ENCODE assay signal across 24 cellular contexts in the genomic region with DNA sequence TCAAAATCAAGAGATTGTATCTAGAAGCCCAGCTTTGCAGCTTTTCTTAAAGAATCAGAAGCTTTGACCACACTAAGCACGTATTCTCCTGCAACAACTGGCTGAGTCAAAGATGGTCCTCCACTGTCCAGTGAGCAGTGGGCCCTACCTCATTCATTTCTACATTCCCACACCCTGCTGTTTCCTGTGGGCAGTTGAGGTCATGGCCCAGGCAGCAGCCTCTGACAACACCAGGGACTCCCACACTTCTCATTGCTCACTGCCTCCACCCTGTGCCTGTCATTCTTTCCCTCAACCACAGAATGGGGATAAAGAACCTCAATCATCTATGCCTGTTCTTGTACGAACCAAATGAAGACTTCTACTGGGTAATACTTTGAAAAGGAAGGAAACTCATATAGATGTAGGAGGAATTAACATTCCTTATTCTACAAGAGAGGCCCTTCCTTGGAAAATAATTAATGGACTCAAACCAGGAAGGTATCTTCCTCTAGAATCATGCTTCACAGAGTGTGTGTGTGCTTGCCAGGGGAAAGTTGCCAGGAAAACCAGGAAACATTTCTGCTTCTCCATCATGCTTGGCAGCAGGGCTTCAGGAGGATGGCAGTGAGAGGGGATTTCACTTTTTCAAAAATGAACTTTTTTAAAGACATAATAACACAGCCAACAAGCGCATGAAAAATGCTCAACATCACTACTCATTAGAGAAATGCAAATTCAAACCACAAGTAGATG.
A peak's percentile ranks its signal among the peaks of the same experiment; 100 is the strongest.
DNase-seq lines count a peak whose midpoint lies in the region; FAIRE-seq and TF ChIP-seq lines count a peak whose summit lies in the region.
"Had no signal": no experiment of that assay in that cellular context is flagged by ENCODE, and none has a peak within 500 bp of the region (broad histone marks: within the 10 kb centered on the region; RNA-seq: fewer than 3 reads in every experiment).

No MANE protein-coding gene starts in this region.

- H3K27ac Mint-ChIP-seq in astrocyte (ENCODE audit: unreplicated experiment): peak overlapping the region; percentile 22
- H3K27ac Mint-ChIP-seq: activated naive CD8-positive, alpha-beta T cell treated with anti-CD3 and anti-CD28 coated beads, Interleukin-2, amount 50 U/mL, for 24 hours; activated T-helper 2 cell treated with anti-CD3 and anti-CD28 coated beads, Interferon-gamma antibody, Interleukin-2, Interleukin-4, amounts not matched to agents 10 μg/mL and 5 μg/mL and 100 μg/mL, durations not matched to agents 14 hours and 24 hours and 36 hours; CD4-positive, alpha-beta T cell; mesothelial cell of epicardium; stimulated activated naive B cell treated with anti-CD40 and anti-IgM and Interleukin-4, amounts not matched to agents 10 μg/mL and 1 μg/mL and 100 μg/mL, for 72 hours; T-helper 1 cell treated with Interleukin-12 subunit alpha and Interleukin-12 subunit beta and Interleukin-4 antibody, amounts not matched to agents 30 μg/mL and 1 μg/mL, for 36 hours had no signal

- H3K79me2 ChIP-seq in astrocyte (ENCODE audit: insufficient read depth, low read length): no peaks in the 10 kb centered on the region
- no peaks in the 10 kb centered on the region for H3K79me2 ChIP-seq in SK-N-SH (ENCODE audit: insufficient read depth)
- H3K79me2 ChIP-seq: hepatocyte had no signal

- DNase-seq in AG09309 (ENCODE audit: low read depth): peak; percentile 32
- peak; percentile 44 for DNase-seq in HT1080 (ENCODE audit: low read depth)
- peak; percentile 0 for DNase-seq in astrocyte (ENCODE audit: low read depth)
- no peak for DNase-seq in mesenchymal stem cell
- no peak for DNase-seq in SK-N-SH
- no peak for DNase-seq in NCI-H2171 treated with DMSO at 0.1 percent for 48 hours (lab: John Stamatoyannopoulos, UW)
- no peak for DNase-seq in pons (ENCODE audit: low spot score)
- DNase-seq in activated CD8-positive, alpha-beta memory T cell treated with anti-CD3 and anti-CD28 coated beads for 24 hours: no peak
- DNase-seq: ACHN; activated naive CD8-positive, alpha-beta T cell treated with anti-CD3 and anti-CD28 coated beads, Interleukin-2, amount 50 U/mL, for 24 hours; CD4-positive, alpha-beta T cell; DND-41; effector memory CD4-positive, alpha-beta T cell; KG1; NCI-H1105 treated with DMSO at 0.1 percent for 48 hours; NCI-H526; SHP77 treated with DMSO at 0.1 percent for 48 hours; stimulated activated naive B cell treated with anti-CD40 and anti-IgM and Interleukin-4, amounts not matched to agents 10 μg/mL and 1 μg/mL and 100 μg/mL, for 72 hours; transverse colon had no signal

- H2AFZ ChIP-seq in astrocyte (ENCODE audit: low read depth, low read length): no peak overlapping the region
- H2AFZ ChIP-seq in mesenchymal stem cell (ENCODE audit: low read depth, low read length): no peak overlapping the region
- no peak overlapping the region for H2AFZ ChIP-seq in SK-N-SH (ENCODE audit: low read depth)
- H2AFZ ChIP-seq: hepatocyte had no signal

- no peak overlapping the region for H2BK120ac ChIP-seq in mesenchymal stem cell (ENCODE audit: low read depth, low read length)

- no peak for FAIRE-seq in astrocyte (lab: Jason Lieb, UNC)

- H3K4me2 ChIP-seq in astrocyte (ENCODE audit: low read length): no peak overlapping the region
- no peak overlapping the region for H3K4me2 ChIP-seq in mesenchymal stem cell (ENCODE audit: low read length, poor library complexity, severe bottlenecking)
- H3K4me2 ChIP-seq in SK-N-SH: no peak overlapping the region
- H3K4me2 ChIP-seq: hepatocyte had no signal

- no peaks in the 10 kb centered on the region for H3F3A ChIP-seq in SK-N-SH (replicated peaks; ENCODE audit: insufficient read depth)

- no peak overlapping the region for H3K4ac ChIP-seq in mesenchymal stem cell (ENCODE audit: low read depth in 1 of 2, low read length in 2 of 2)

- H3K23ac ChIP-seq in mesenchymal stem cell (ENCODE audit: low read length in 2 of 2): no peak overlapping the region

- H2BK5ac ChIP-seq in mesenchymal stem cell (ENCODE audit: low read depth, low read length, poor library complexity, severe bottlenecking): no peak overlapping the region

- H4K20me1 ChIP-seq in astrocyte (ENCODE audit: insufficient read depth, low read length) (no peaks in the 10 kb centered on the region), SK-N-SH (ENCODE audit: insufficient read depth) (no peaks in the 10 kb centered on the region)

- no peaks in the 10 kb centered on the region for H3K36me3 ChIP-seq in astrocyte (ENCODE audit: insufficient read depth, low read length)
- H3K36me3 ChIP-seq in mesenchymal stem cell (ENCODE audit: control insufficient read depth in 1 of 2, insufficient read depth in 2 of 2, low read depth in 1 of 2, low read length in 2 of 2): no peaks in the 10 kb centered on the region
- no peaks in the 10 kb centered on the region for H3K36me3 ChIP-seq in SK-N-SH (replicated peaks in 1 of 2; ENCODE audit: control insufficient read depth in 1 of 2, insufficient read depth in 2 of 2, low read length in 1 of 2)
- H3K36me3 ChIP-seq: transverse colon had no signal

- H2BK15ac ChIP-seq in mesenchymal stem cell (ENCODE audit: low read depth, poor library complexity, severe bottlenecking): no peak overlapping the region

- H3K79me1 ChIP-seq in mesenchymal stem cell (replicated peaks; ENCODE audit: low read length, poor library complexity, severe bottlenecking): no peaks in the 10 kb centered on the region

- POLR2A ChIA-PET in SK-N-SH (lab: Yijun Ruan, JAX): no interaction called here

- peaks cover 11% of the 10 kb centered on the region for H3K4me1 Mint-ChIP-seq in astrocyte (ENCODE audit: low read depth, unreplicated experiment)
- H3K4me1 Mint-ChIP-seq: activated naive CD8-positive, alpha-beta T cell treated with anti-CD3 and anti-CD28 coated beads, Interleukin-2, amount 50 U/mL, for 24 hours; central memory CD8-positive, alpha-beta T cell; mesothelial cell of epicardium; stimulated activated naive B cell treated with anti-CD40 and anti-IgM and Interleukin-4, amounts not matched to agents 10 μg/mL and 1 μg/mL and 100 μg/mL, for 72 hours had no signal

- H3K27ac ChIP-seq in astrocyte (ENCODE audit: low read depth, low read length) (no peak overlapping the region), mesenchymal stem cell (ENCODE audit: low read length, poor library complexity, severe bottlenecking) (no peak overlapping the region), SK-N-SH (ENCODE audit: low read depth in 2 of 2, low read length in 1 of 2) (no peak overlapping the region)
- H3K27ac ChIP-seq: hepatocyte, transverse colon had no signal

- H3K27me3 ChIP-seq in astrocyte (ENCODE audit: insufficient read depth, low read length): no peaks in the 10 kb centered on the region
- peaks cover 0 to 18% of the 10 kb centered on the region in 2 experiments for H3K27me3 ChIP-seq in mesenchymal stem cell (ENCODE audit: control insufficient read depth in 1 of 2, insufficient read depth in 1 of 2, low read length in 2 of 2)
- H3K27me3 ChIP-seq in SK-N-SH (ENCODE audit: insufficient read depth): 0 out of 2 replicates have a peak, but pooled peaks cover 5% of the 10 kb centered on the region
- H3K27me3 ChIP-seq: hepatocyte, transverse colon had no signal

- peaks cover 8% of the 10 kb centered on the region for H3K9me3 Mint-ChIP-seq in astrocyte (ENCODE audit: unreplicated experiment)

- peaks cover 1% of the 10 kb centered on the region for H3K36me3 Mint-ChIP-seq in astrocyte (ENCODE audit: low read depth, unreplicated experiment)
- H3K36me3 Mint-ChIP-seq: mesothelial cell of epicardium; stimulated activated naive B cell treated with anti-CD40 and anti-IgM and Interleukin-4, amounts not matched to agents 10 μg/mL and 1 μg/mL and 100 μg/mL, for 72 hours had no signal

- H3K9me2 ChIP-seq in SK-N-SH: no peaks in the 10 kb centered on the region; the same call in 1 of the 2 replicates

- no peak for TF ChIP-seq CTCF in AG09309 (IDR thresholded peaks at IDR 0.05; ENCODE audit: control insufficient read depth, insufficient read depth, low read depth, low read length, missing control alignments)
- TF ChIP-seq CTCF in astrocyte (IDR thresholded peaks at IDR 0.05; ENCODE audit: insufficient read depth, low read depth, low read length): no peak
- TF ChIP-seq CTCF in SK-N-SH (IDR thresholded peaks at IDR 0.05): no peak

- H2BK12ac ChIP-seq in mesenchymal stem cell (ENCODE audit: low read length in 2 of 2): no peak overlapping the region

- peaks cover 22% of the 10 kb centered on the region for H3K27me3 Mint-ChIP-seq in astrocyte (ENCODE audit: low read depth, unreplicated experiment)
- H3K27me3 Mint-ChIP-seq: activated naive CD8-positive, alpha-beta T cell treated with anti-CD3 and anti-CD28 coated beads, Interleukin-2, amount 50 U/mL, for 24 hours; central memory CD8-positive, alpha-beta T cell had no signal

- CTCF ChIA-PET in SK-N-SH (lab: Yijun Ruan, JAX): no interaction called here

- 68% methylated on average over 1 of the region's 3 CpGs for WGBS in mesenchymal stem cell
- 3% methylated on average over 3 of the region's 3 CpGs for WGBS in SK-N-SH (ENCODE audit: low lambda C conversion rate)

- H4K91ac ChIP-seq in mesenchymal stem cell (ENCODE audit: low read length): peak overlapping the region; percentile 29

- no peak for TF ChIP-seq RAD21 in SK-N-SH (IDR thresholded peaks at IDR 0.05; ENCODE audit: low read length)

- H4K8ac ChIP-seq in mesenchymal stem cell (ENCODE audit: low read length): no peak overlapping the region

- no peaks in the 10 kb centered on the region for H3K9me3 ChIP-seq in astrocyte (ENCODE audit: insufficient read depth, low read depth, low read length)
- H3K9me3 ChIP-seq in mesenchymal stem cell (ENCODE audit: control insufficient read depth, low read length): no peaks in the 10 kb centered on the region
- no peaks in the 10 kb centered on the region for H3K9me3 ChIP-seq in SK-N-SH
- H3K9me3 ChIP-seq: transverse colon had no signal

- TF ChIP-seq EP300 in SK-N-SH (IDR thresholded peaks at IDR 0.05; ENCODE audit: borderline replicate concordance in 1 of 2, low read depth in 1 of 2, low read length in 1 of 2): no peak

- H3K4me3 Mint-ChIP-seq in astrocyte (ENCODE audit: unreplicated experiment): no peak overlapping the region
- H3K4me3 Mint-ChIP-seq: activated naive CD8-positive, alpha-beta T cell treated with anti-CD3 and anti-CD28 coated beads, Interleukin-2, amount 50 U/mL, for 24 hours; CD4-positive, alpha-beta T cell; central memory CD8-positive, alpha-beta T cell; mesothelial cell of epicardium; stimulated activated naive B cell treated with anti-CD40 and anti-IgM and Interleukin-4, amounts not matched to agents 10 μg/mL and 1 μg/mL and 100 μg/mL, for 72 hours; T-helper 1 cell treated with Interleukin-12 subunit alpha and Interleukin-12 subunit beta and Interleukin-4 antibody, amounts not matched to agents 30 μg/mL and 1 μg/mL, for 36 hours had no signal

- no peak overlapping the region for H2AK5ac ChIP-seq in mesenchymal stem cell (ENCODE audit: low read length, severe bottlenecking)

- H3K14ac ChIP-seq in mesenchymal stem cell (ENCODE audit: low read length in 2 of 2): no peak overlapping the region

- no peak overlapping the region for H3K9ac ChIP-seq in astrocyte (ENCODE audit: low read length)
- H3K9ac ChIP-seq in mesenchymal stem cell (ENCODE audit: low read length): no peak overlapping the region
- no peak overlapping the region for H3K9ac ChIP-seq in SK-N-SH

- H3K18ac ChIP-seq in mesenchymal stem cell (ENCODE audit: low read depth in 1 of 2, low read length in 2 of 2): no peak overlapping the region

- no peak overlapping the region for H3K4me3 ChIP-seq in AG09309 (ENCODE audit: control insufficient read depth, low read depth, low read length)
- no peak overlapping the region for H3K4me3 ChIP-seq in astrocyte (ENCODE audit: insufficient read depth, low read depth, low read length)
- H3K4me3 ChIP-seq in mesenchymal stem cell (ENCODE audit: insufficient read depth in 1 of 2, low read depth in 1 of 2, low read length in 2 of 2): no peak overlapping the region
- no peak overlapping the region for H3K4me3 ChIP-seq in SK-N-SH (ENCODE audit: low read depth in 2 of 2, low read length in 1 of 2)
- H3K4me3 ChIP-seq: hepatocyte, transverse colon had no signal

- no peaks in the 10 kb centered on the region for H3K4me1 ChIP-seq in astrocyte (ENCODE audit: insufficient read depth, low read length)
- no peaks in the 10 kb centered on the region for H3K4me1 ChIP-seq in mesenchymal stem cell (ENCODE audit: control insufficient read depth, insufficient read depth, low read depth, low read length)
- H3K4me1 ChIP-seq in SK-N-SH (ENCODE audit: control insufficient read depth in 1 of 2, insufficient read depth in 2 of 2, low read depth in 1 of 2, low read length in 1 of 2): no peaks in the 10 kb centered on the region
- H3K4me1 ChIP-seq: transverse colon had no signal

Comparison
In these comparisons a context has a peak if more than half of its experiments do, and no peak if none do; other contexts are left out.
1. DNase-seq: peak in AG09309 (single experiment), HT1080 (single experiment) and astrocyte (single experiment); none in mesenchymal stem cell (single experiment), SK-N-SH (single experiment), NCI-H2171 treated with DMSO at 0.1 percent for 48 hours (single experiment), pons (single experiment) and activated CD8-positive, alpha-beta memory T cell treated with anti-CD3 and anti-CD28 coated beads for 24 hours (single experiment).